17 cellular contexts compared by ENCODE assay signal in genomic region chr6:133555726-133556125, GRCh38.
"Had no signal": no experiment of that assay in that cellular context is flagged by ENCODE, and none has a peak within 500 bp of the region (broad histone marks: within the 10 kb centered on the region; RNA-seq: fewer than 3 reads in every experiment).

No MANE protein-coding gene starts in this region.

- H3K27me3 Mint-ChIP-seq: dendritic cell treated with granulocyte-macrophage colony-stimulating factor and Interleukin-4, amounts not matched to agents 40 ng/mL and 50 ng/mL, for 4 days had no signal

- DNase-seq: effector memory CD8-positive, alpha-beta T cell; foreskin fibroblast; glutamatergic neuron; islet precursor cell; mammary epithelial cell; naive thymus-derived CD4-positive, alpha-beta T cell; nephron progenitor cell; small intestine; stimulated activated CD4-positive, alpha-beta T cell treated with anti-CD3 and anti-CD28 coated beads, Interleukin-12 subunit alpha, Interleukin-12 subunit beta, amount 100 ng/mL, for 4 hours; stimulated activated naive CD4-positive, alpha-beta T cell treated with Interleukin-2 at 50 U/mL for 16 hours; trophoblast cell had no signal

- H3K36me3 ChIP-seq: esophagus muscularis mucosa, gastroesophageal sphincter had no signal

- H3K4me3 ChIP-seq: esophagus muscularis mucosa, gastroesophageal sphincter had no signal

- H3K9me3 Mint-ChIP-seq: dendritic cell treated with granulocyte-macrophage colony-stimulating factor and Interleukin-4, amounts not matched to agents 40 ng/mL and 50 ng/mL, for 4 days; effector memory CD8-positive, alpha-beta T cell had no signal

- H3K4me1 ChIP-seq: parathyroid adenoma had no signal

- H3K4me3 Mint-ChIP-seq: dendritic cell treated with granulocyte-macrophage colony-stimulating factor and Interleukin-4, amounts not matched to agents 40 ng/mL and 50 ng/mL, for 4 days; effector memory CD8-positive, alpha-beta T cell; naive thymus-derived CD4-positive, alpha-beta T cell; nephron progenitor cell had no signal

- H3K36me3 Mint-ChIP-seq: naive thymus-derived CD4-positive, alpha-beta T cell had no signal

- H3K27ac ChIP-seq: epithelial cell of prostate, esophagus muscularis mucosa, gastroesophageal sphincter, parathyroid adenoma had no signal

- H3K4me1 Mint-ChIP-seq: naive thymus-derived CD4-positive, alpha-beta T cell had no signal

- H3K27me3 ChIP-seq: esophagus muscularis mucosa, gastroesophageal sphincter had no signal

- H3K27ac Mint-ChIP-seq: dendritic cell treated with granulocyte-macrophage colony-stimulating factor and Interleukin-4, amounts not matched to agents 40 ng/mL and 50 ng/mL, for 4 days; effector memory CD8-positive, alpha-beta T cell; naive thymus-derived CD4-positive, alpha-beta T cell; nephron progenitor cell had no signal

- ATAC-seq: effector memory CD8-positive, alpha-beta T cell; gastroesophageal sphincter; left lobe of liver; naive thymus-derived CD4-positive, alpha-beta T cell had no signal
